ENCODE assay signal across 19 cellular contexts in the genomic region with DNA sequence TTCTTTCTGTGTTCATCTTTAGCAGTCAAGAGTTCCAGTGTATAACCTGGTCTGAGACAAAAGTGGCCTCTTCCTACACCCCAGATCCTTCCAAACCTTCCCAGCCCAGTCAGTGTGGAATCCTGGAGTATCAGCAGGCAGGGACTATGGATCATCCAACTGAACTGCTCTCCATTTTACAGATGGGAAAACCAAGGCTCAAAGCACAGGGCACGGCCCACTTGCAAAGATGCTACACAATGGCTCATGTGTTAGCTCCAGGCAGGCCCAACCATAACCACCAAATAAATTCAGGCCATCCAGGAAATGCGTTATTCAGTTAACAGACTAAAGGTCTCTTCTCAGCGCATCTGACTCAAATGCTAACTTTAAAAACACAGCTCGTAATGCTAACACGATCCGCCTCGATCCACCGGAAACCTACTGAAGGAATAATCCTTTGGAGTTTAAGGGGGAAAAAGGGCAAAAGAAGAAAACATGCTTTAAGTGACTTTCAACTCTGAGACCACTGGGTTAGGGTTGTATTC. TPM values are rescaled to one million over a fixed set of nuclear protein-coding genes. Genes with fewer than 3 reads are reported as not detected.
DNase-seq lines count a peak whose midpoint lies in the region; ATAC-seq and TF ChIP-seq lines count a peak whose summit lies in the region.
"Had no signal": no experiment of that assay in that cellular context is flagged by ENCODE, and none has a peak within 500 bp of the region (broad histone marks: within the 10 kb centered on the region; RNA-seq: fewer than 3 reads in every experiment).

No MANE protein-coding gene starts in this region.

- no peak overlapping the region for H2AK5ac ChIP-seq in mesendoderm (ENCODE audit: low read length)

- no peak overlapping the region for H3K27ac Mint-ChIP-seq in GM23338
- H3K27ac Mint-ChIP-seq: activated naive CD4-positive, alpha-beta T cell treated with anti-CD3 and anti-CD28 coated beads for 36 hours; stimulated activated naive CD8-positive, alpha-beta T cell treated with anti-CD3 and anti-CD28 coated beads, Interleukin-15, Interleukin-2, amounts not matched to agents 100 ng/mL and 50 ng/mL, for 24 hours had no signal

- peak overlapping the region; percentile 22 for H3K56ac ChIP-seq in mesendoderm (ENCODE audit: low read length)

- no peak overlapping the region for H4K8ac ChIP-seq in mesendoderm (ENCODE audit: low read depth, low read length)

- peaks cover 29% of the 10 kb centered on the region for H3K27me3 Mint-ChIP-seq in GM23338 (ENCODE audit: insufficient read depth, low read depth, poor library complexity)

- no peak overlapping the region for H2BK5ac ChIP-seq in mesendoderm (ENCODE audit: low read length)

- no peak overlapping the region for H2BK120ac ChIP-seq in mesendoderm (ENCODE audit: low read depth, low read length)

- H3K4me2 ChIP-seq in mesendoderm (ENCODE audit: low read length) (no peak overlapping the region), GM23338 (no peak overlapping the region)

- peak overlapping the region; percentile 100 for H3K27ac ChIP-seq in brain microvascular endothelial cell
- no peak overlapping the region for H3K27ac ChIP-seq in mesendoderm (ENCODE audit: low read depth, low read length)
- no peak overlapping the region for H3K27ac ChIP-seq in GM23338 (ENCODE audit: low read depth)
- H3K27ac ChIP-seq: parathyroid adenoma, uterus had no signal

- H3K23ac ChIP-seq in mesendoderm (ENCODE audit: low read length): no peak overlapping the region

- no peak overlapping the region for H3K18ac ChIP-seq in mesendoderm (ENCODE audit: low read length)

- no peaks in the 10 kb centered on the region for H4K20me1 ChIP-seq in GM23338 (replicated peaks; ENCODE audit: insufficient read depth)

- POLR2A ChIA-PET in AG04449 (lab: Yijun Ruan, JAX): no interaction called here

- WGBS in mesendoderm (ENCODE audit: extremely low coverage, insufficient coverage, low lambda C conversion rate): no CpG with 5 or more reads among the region's 8 CpGs

- H3K27me3 ChIP-seq in brain microvascular endothelial cell (replicated peaks) (no peaks in the 10 kb centered on the region), mesendoderm (ENCODE audit: insufficient read depth, low read length, poor library complexity) (no peaks in the 10 kb centered on the region), GM23338 (ENCODE audit: insufficient read depth) (peaks cover 31% of the 10 kb centered on the region)
- H3K27me3 ChIP-seq: breast epithelium, uterus had no signal

- H3F3A ChIP-seq in GM23338 (replicated peaks; ENCODE audit: low read depth): no peaks in the 10 kb centered on the region; the same call in 1 of the 2 replicates

- H3K79me2 ChIP-seq in mesendoderm (ENCODE audit: control insufficient read depth, insufficient read depth, low read length) (peaks cover 35% of the 10 kb centered on the region), GM23338 (replicated peaks; ENCODE audit: insufficient read depth) (no peaks in the 10 kb centered on the region)
- H3K79me2 ChIP-seq: parathyroid adenoma had no signal

- no peak overlapping the region for H3K4me3 Mint-ChIP-seq in GM23338
- H3K4me3 Mint-ChIP-seq: activated naive CD4-positive, alpha-beta T cell treated with anti-CD3 and anti-CD28 coated beads for 36 hours; stimulated activated naive CD8-positive, alpha-beta T cell treated with anti-CD3 and anti-CD28 coated beads, Interleukin-15, Interleukin-2, amounts not matched to agents 100 ng/mL and 50 ng/mL, for 24 hours had no signal

- H3K9ac ChIP-seq in mesendoderm (ENCODE audit: low read length): no peak overlapping the region
- H3K9ac ChIP-seq: parathyroid adenoma had no signal

- no peaks in the 10 kb centered on the region for H3K9me3 Mint-ChIP-seq in GM23338
- H3K9me3 Mint-ChIP-seq: activated naive CD4-positive, alpha-beta T cell treated with anti-CD3 and anti-CD28 coated beads for 36 hours; stimulated activated naive CD8-positive, alpha-beta T cell treated with anti-CD3 and anti-CD28 coated beads, Interleukin-15, Interleukin-2, amounts not matched to agents 100 ng/mL and 50 ng/mL, for 24 hours had no signal

- no peaks in the 10 kb centered on the region for H3K36me3 ChIP-seq in brain microvascular endothelial cell (replicated peaks)
- no peaks in the 10 kb centered on the region for H3K36me3 ChIP-seq in mesendoderm (ENCODE audit: control insufficient read depth, insufficient read depth, low read length)
- no peaks in the 10 kb centered on the region for H3K36me3 ChIP-seq in GM23338 (ENCODE audit: insufficient read depth)
- H3K36me3 ChIP-seq: breast epithelium, uterus had no signal

- no peak for ATAC-seq in HG02798 (IDR thresholded peaks at IDR 0.05; ENCODE audit: poor library complexity, unreplicated experiment)
- no peak for ATAC-seq in GM23338
- ATAC-seq: left lobe of liver had no signal

- in situ Hi-C loops in brain microvascular endothelial cell (cut with HindIII; ENCODE audit: low pct_ligation_motif_present, low sequenced_read_pairs): loop anchor here (10.0 kb wide), 1 partner anchor 247 kb away; no protein-coding TSS in a partner anchor

- no peak overlapping the region for H3K4ac ChIP-seq in mesendoderm (ENCODE audit: low read depth, low read length)

- TF ChIP-seq CTCF in AG04449 (IDR thresholded peaks at IDR 0.05; ENCODE audit: insufficient read depth, low read length, missing control alignments) (no peak), brain microvascular endothelial cell (IDR thresholded peaks at IDR 0.05; ENCODE audit: low read depth, low read length, missing control alignments) (no peak), GM23338 (conservative IDR thresholded peaks at IDR 0.05; ENCODE audit: low read depth in 2 of 2) (no peak)

- peaks cover 16% of the 10 kb centered on the region for H3K4me1 Mint-ChIP-seq in GM23338

- CTCF ChIA-PET in AG04449 (lab: Yijun Ruan, JAX): interaction anchor here (1.8 to 2.8 kb wide), 2 partner anchors 16 to 247 kb away, joined by 6 to 9 read pairs; no protein-coding TSS in a partner anchor

- H3K4me1 ChIP-seq in mesendoderm (ENCODE audit: control insufficient read depth, low read depth, low read length): peaks cover 19% of the 10 kb centered on the region
- peaks cover 6% of the 10 kb centered on the region; the same call in 1 of the 2 replicates for H3K4me1 ChIP-seq in GM23338 (ENCODE audit: insufficient read depth)
- H3K4me1 ChIP-seq: breast epithelium, parathyroid adenoma, uterus had no signal

- H2BK15ac ChIP-seq in mesendoderm (replicated peaks; ENCODE audit: low read depth): no peak overlapping the region

- no peak overlapping the region for H2AFZ ChIP-seq in GM23338
- H2AFZ ChIP-seq: parathyroid adenoma had no signal

- DNase-seq in AG04449 (ENCODE audit: low read depth, low spot score): no peak
- DNase-seq in HT1080 (ENCODE audit: low read depth): peak; percentile 77
- peak; percentile 84 for DNase-seq in brain microvascular endothelial cell
- DNase-seq in mesendoderm: no peak
- DNase-seq in NCI-H1105 treated with DMSO at 0.1 percent for 48 hours (lab: John Stamatoyannopoulos, UW): no peak
- DNase-seq in mesenteric fat pad (ENCODE audit: low spot score): no peak
- no peak for DNase-seq in GM23338 (ENCODE audit: low spot score)
- DNase-seq: activated CD4-positive, alpha-beta T cell treated with anti-CD3 and anti-CD28 coated beads, Interleukin-2, amount 50 U/mL, for 1 hour; activated naive CD4-positive, alpha-beta T cell treated with anti-CD3 and anti-CD28 coated beads for 36 hours; GDM1; NCI-H2029; NCI-H510A; OCI-M1; uterus had no signal

- H4K5ac ChIP-seq in mesendoderm (ENCODE audit: low read length): no peak overlapping the region

- no peaks in the 10 kb centered on the region for H3K9me2 ChIP-seq in GM23338 (ENCODE audit: insufficient read depth)

- peak overlapping the region; percentile 19 for H3K4me3 ChIP-seq in AG04449 (ENCODE audit: low read depth, low read length)
- peak overlapping the region; percentile 39 for H3K4me3 ChIP-seq in brain microvascular endothelial cell (ENCODE audit: low read depth, low read length)
- H3K4me3 ChIP-seq in mesendoderm (ENCODE audit: low read length): no peak overlapping the region
- H3K4me3 ChIP-seq in GM23338: no peak overlapping the region
- H3K4me3 ChIP-seq: uterus had no signal

- H3K36me3 Mint-ChIP-seq in GM23338 (ENCODE audit: low read depth): no peaks in the 10 kb centered on the region

- peaks cover 14% of the 10 kb centered on the region for H3K79me1 ChIP-seq in mesendoderm (ENCODE audit: low read length)

TF ChIP-seq in GM23338, 12 proteins besides CTCF, POLR2A, EP300 and RAD21 (continues in another document):
- no peak for TF ChIP-seq NANOG (IDR thresholded peaks at IDR 0.05; ENCODE audit: borderline replicate concordance)

RNA-seq across cellular contexts. Expression of a gene that starts 7.1 kb away (rescaled TPM):
- 0.20 and 0.71 TPM in 2 replicates for total RNA-seq in HT1080 (2014; rRNA removed; shearing (Covaris generic))
- polyA plus RNA-seq in HT1080 (2015; cell fraction: cytosol; rRNA removed): 1.7 and 1.9 TPM in 2 replicates
- polyA plus RNA-seq in HT1080 (2015; cell fraction: nucleus; rRNA removed): 1.6 and 2.6 TPM in 2 replicates
- 2.5 TPM for polyA plus RNA-seq in mesendoderm (2013, experiment 1 of 2)
- polyA plus RNA-seq in mesendoderm (2013, experiment 2 of 2): 2.4 TPM
- total RNA-seq in mesenteric fat pad: 2.1 TPM
- total RNA-seq in GM23338 (2014; rRNA removed; shearing (Covaris generic)): 0.04 and 0.31 TPM in 2 replicates
- 0.12 and 0.26 TPM in 2 replicates for polyA plus RNA-seq in GM23338 (2016; fragmentation: Nextera tagmentation; extraction: Ambion mirVana)
- total RNA-seq: activated naive CD4-positive, alpha-beta T cell treated with anti-CD3 and anti-CD28 coated beads for 36 hours; left lobe of liver had no signal

Comparison
In these comparisons a context has a peak if more than half of its experiments do, and no peak if none do; other contexts are left out.
1. DNase-seq: peak in HT1080 (single experiment) and brain microvascular endothelial cell (single experiment); none in AG04449 (single experiment), mesendoderm (single experiment), NCI-H1105 treated with DMSO at 0.1 percent for 48 hours (single experiment), mesenteric fat pad (single experiment) and GM23338 (single experiment).
2. H3K4me3 ChIP-seq: peak in AG04449 (single experiment) and brain microvascular endothelial cell (single experiment); none in mesendoderm (single experiment) and GM23338 (single experiment).